In the genomic region with DNA sequence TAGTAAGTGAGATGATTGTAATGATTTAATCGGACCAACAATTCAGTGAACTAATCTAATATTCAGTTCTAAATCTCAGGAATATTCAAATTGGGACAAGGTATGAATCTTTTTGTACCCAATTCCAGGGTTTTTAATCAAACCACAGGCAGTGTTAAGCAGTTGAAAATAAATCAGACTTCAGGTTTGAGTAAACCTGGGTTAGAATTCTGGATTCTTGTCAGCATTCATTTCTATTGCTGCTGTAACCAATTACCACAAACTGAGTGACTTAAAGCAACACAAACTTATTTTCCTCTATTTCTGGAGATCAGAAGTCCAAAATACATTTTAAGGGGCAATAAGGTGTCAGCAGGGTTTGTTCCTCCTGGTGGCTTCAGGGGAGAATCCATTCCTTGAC, we compare ENCODE assay signal across 1 cellular context.
TF ChIP-seq lines count a peak whose summit lies in the region.

No MANE protein-coding gene starts in this region.

TF ChIP-seq in IMR-90, 13 proteins besides CTCF, POLR2A, EP300 and RAD21 (continued from another document):
- TF ChIP-seq, protein P1, sequence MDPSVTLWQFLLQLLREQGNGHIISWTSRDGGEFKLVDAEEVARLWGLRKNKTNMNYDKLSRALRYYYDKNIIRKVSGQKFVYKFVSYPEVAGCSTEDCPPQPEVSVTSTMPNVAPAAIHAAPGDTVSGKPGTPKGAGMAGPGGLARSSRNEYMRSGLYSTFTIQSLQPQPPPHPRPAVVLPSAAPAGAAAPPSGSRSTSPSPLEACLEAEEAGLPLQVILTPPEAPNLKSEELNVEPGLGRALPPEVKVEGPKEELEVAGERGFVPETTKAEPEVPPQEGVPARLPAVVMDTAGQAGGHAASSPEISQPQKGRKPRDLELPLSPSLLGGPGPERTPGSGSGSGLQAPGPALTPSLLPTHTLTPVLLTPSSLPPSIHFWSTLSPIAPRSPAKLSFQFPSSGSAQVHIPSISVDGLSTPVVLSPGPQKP (IDR thresholded peaks at IDR 0.05; ENCODE audit: borderline replicate concordance, low read depth, low read length), result no peak
- TF ChIP-seq RFX5 (IDR thresholded peaks at IDR 0.05; ENCODE audit: low read depth, low read length), result no peak
- no peak for TF ChIP-seq MAFK (IDR thresholded peaks at IDR 0.05; ENCODE audit: low read depth, low read length)
- TF ChIP-seq, protein P2, sequence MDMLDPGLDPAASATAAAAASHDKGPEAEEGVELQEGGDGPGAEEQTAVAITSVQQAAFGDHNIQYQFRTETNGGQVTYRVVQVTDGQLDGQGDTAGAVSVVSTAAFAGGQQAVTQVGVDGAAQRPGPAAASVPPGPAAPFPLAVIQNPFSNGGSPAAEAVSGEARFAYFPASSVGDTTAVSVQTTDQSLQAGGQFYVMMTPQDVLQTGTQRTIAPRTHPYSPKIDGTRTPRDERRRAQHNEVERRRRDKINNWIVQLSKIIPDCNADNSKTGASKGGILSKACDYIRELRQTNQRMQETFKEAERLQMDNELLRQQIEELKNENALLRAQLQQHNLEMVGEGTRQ (IDR thresholded peaks at IDR 0.05; ENCODE audit: low read depth, low read length), result no peak
- no peak for TF ChIP-seq SMC3 (IDR thresholded peaks at IDR 0.05; ENCODE audit: low read depth, low read length)
- TF ChIP-seq MAZ (IDR thresholded peaks at IDR 0.05; ENCODE audit: borderline replicate concordance, low read depth, low read length), result no peak
TF ChIP-seq in IMR-90: peak in this region for 0.
